In genomic region chr1:220219865-220220698, GRCh38 we compare ENCODE assay signal across 1 cellular context.
TF ChIP-seq lines count a peak whose summit lies in the region.

No MANE protein-coding gene starts in this region.

TF ChIP-seq in GM12878, 131 proteins besides CTCF, POLR2A, EP300 and RAD21 (continued from another document and continues in another):
- TF ChIP-seq CREB1 (IDR thresholded peaks at IDR 0.05; ENCODE audit: low read depth) (peak; percentile 56), ASH2L (IDR thresholded peaks at IDR 0.05; ENCODE audit: borderline replicate concordance, low read depth) (no peak), SREBF1 (IDR thresholded peaks at IDR 0.05; ENCODE audit: low read length) (no peak), BMI1 (IDR thresholded peaks at IDR 0.05; ENCODE audit: borderline replicate concordance) (no peak), E4F1 (IDR thresholded peaks at IDR 0.05; ENCODE audit: borderline replicate concordance, partially characterized antibody) (no peak), RBBP5 (conservative IDR thresholded peaks at IDR 0.05) (no peak), SMAD1 (IDR thresholded peaks at IDR 0.05; ENCODE audit: low read depth, partially characterized antibody) (no peak), TCF7 (IDR thresholded peaks at IDR 0.05; ENCODE audit: borderline replicate concordance) (no peak), EGR1 (IDR thresholded peaks at IDR 0.05; ENCODE audit: borderline replicate concordance in 1 of 2, low read depth in 2 of 2, low read length in 2 of 2) (0 out of 3 replicates have a peak, but pooled peaks of 1 of the 2 experiments have one; percentile 32), IRF5 (IDR thresholded peaks at IDR 0.05; ENCODE audit: borderline replicate concordance) (no peak), RUNX3 (IDR thresholded peaks at IDR 0.05; ENCODE audit: low read length) (peak; percentile 81), JUND (IDR thresholded peaks at IDR 0.05; ENCODE audit: low read depth, low read length) (no peak), ZBED1 (IDR thresholded peaks at IDR 0.05; ENCODE audit: borderline replicate concordance) (no peak), YY1 (IDR thresholded peaks at IDR 0.05; ENCODE audit: low read depth, low read length) (0 out of 2 replicates have a peak, but pooled peaks have one; percentile 24), IKZF2 (IDR thresholded peaks at IDR 0.05) (peak; percentile 61 to 79), BCLAF1 (IDR thresholded peaks at IDR 0.05) (no peak), ZNF274 (IDR thresholded peaks at IDR 0.05; ENCODE audit: insufficient read depth, insufficient read length) (no peak), SRF (IDR thresholded peaks at IDR 0.05; ENCODE audit: low read depth in 2 of 2, low read length in 2 of 2) (no peak), KLF5 (IDR thresholded peaks at IDR 0.05; ENCODE audit: partially characterized antibody) (no peak), HDGF (IDR thresholded peaks at IDR 0.05) (0 out of 2 replicates have a peak, but pooled peaks have one; percentile 27), PBX3 (IDR thresholded peaks at IDR 0.05; ENCODE audit: insufficient replicate concordance, low read depth, low read length) (no peak), FOS (IDR thresholded peaks at IDR 0.05; ENCODE audit: borderline replicate concordance, extremely low read depth, insufficient read length) (no peak), HCFC1 (IDR thresholded peaks at IDR 0.05; ENCODE audit: low read length) (peak; percentile 20; the same call in 1 of the 2 replicates), MLLT1 (IDR thresholded peaks at IDR 0.05) (peak; percentile 39; the same call in 1 of the 2 replicates), KAT2A (conservative IDR thresholded peaks at IDR 0.05; ENCODE audit: control insufficient read depth, low read depth, low read length) (no peak), POLR2AphosphoS2 (IDR thresholded peaks at IDR 0.05; ENCODE audit: low read depth, low read length) (peak; percentile 73; the same call in 1 of the 2 replicates), MTA3 (IDR thresholded peaks at IDR 0.05; ENCODE audit: borderline replicate concordance, low read length) (peak; percentile 26; the same call in 1 of the 2 replicates), RELA (IDR thresholded peaks at IDR 0.05; ENCODE audit: borderline replicate concordance, partially characterized antibody) (peak; percentile 89), MTA2 (IDR thresholded peaks at IDR 0.05; ENCODE audit: low read depth) (peak; percentile 93), SMAD5 (IDR thresholded peaks at IDR 0.05; ENCODE audit: low read depth) (peak; percentile 86), STAT1 (conservative IDR thresholded peaks at IDR 0.05) (no peak), SP1 (IDR thresholded peaks at IDR 0.05; ENCODE audit: low read depth, low read length) (peak; percentile 42), CBX3 (IDR thresholded peaks at IDR 0.05; ENCODE audit: borderline replicate concordance, low read depth) (no peak), GABPA (IDR thresholded peaks at IDR 0.05; ENCODE audit: low read depth) (no peak), HDAC2 (IDR thresholded peaks at IDR 0.05) (no peak), TCF3 (IDR thresholded peaks at IDR 0.05; ENCODE audit: borderline replicate concordance, insufficient read depth, low read depth, low read length) (no peak), TCF12 (IDR thresholded peaks at IDR 0.05; ENCODE audit: low read depth, low read length) (0 out of 2 replicates have a peak, but pooled peaks have one; percentile 34), IRF4 (IDR thresholded peaks at IDR 0.05; ENCODE audit: low read depth, low read length) (no peak), PAX5 (IDR thresholded peaks at IDR 0.05; ENCODE audit: borderline replicate concordance, low read depth, low read length) (no peak; the same call in 1 of the 2 replicates), ELK1 (IDR thresholded peaks at IDR 0.05; ENCODE audit: low read depth, low read length) (no peak), POU2F2 (IDR thresholded peaks at IDR 0.05; ENCODE audit: borderline replicate concordance, low read depth, low read length) (peak; percentile 94), ATF3 (IDR thresholded peaks at IDR 0.05; ENCODE audit: borderline replicate concordance, extremely low read depth, low read depth, low read length) (no peak), FOXM1 (IDR thresholded peaks at IDR 0.05; ENCODE audit: low read depth, low read length) (peak; percentile 89), BRCA1 (IDR thresholded peaks at IDR 0.05; ENCODE audit: low read depth, low read length) (no peak), PKNOX1 (IDR thresholded peaks at IDR 0.05) (peak; percentile 11; the same call in 1 of the 2 replicates), ATF2 (IDR thresholded peaks at IDR 0.05; ENCODE audit: low read length) (peak; percentile 42; the same call in 1 of the 2 replicates), SMC3 (IDR thresholded peaks at IDR 0.05; ENCODE audit: borderline replicate concordance, low read length) (no peak), WRNIP1 (IDR thresholded peaks at IDR 0.05; ENCODE audit: borderline replicate concordance, low read depth, low read length) (no peak), MEF2B (IDR thresholded peaks at IDR 0.05; ENCODE audit: partially characterized antibody, poor library complexity, severe bottlenecking) (peak; percentile 87), RAD51 (IDR thresholded peaks at IDR 0.05) (no peak), DPF2 (IDR thresholded peaks at IDR 0.05) (no peak), SIN3A (IDR thresholded peaks at IDR 0.05; ENCODE audit: low read depth, low read length) (no peak), PAX8 (IDR thresholded peaks at IDR 0.05) (no peak), BACH1 (IDR thresholded peaks at IDR 0.05; ENCODE audit: borderline replicate concordance) (peak; percentile 10; the same call in 1 of the 2 replicates), NKRF (conservative IDR thresholded peaks at IDR 0.05) (peak; percentile 55; the same call in 1 of the 2 replicates)
